Comparison of ENCODE assay signal across 20 cellular contexts in the genomic region with DNA sequence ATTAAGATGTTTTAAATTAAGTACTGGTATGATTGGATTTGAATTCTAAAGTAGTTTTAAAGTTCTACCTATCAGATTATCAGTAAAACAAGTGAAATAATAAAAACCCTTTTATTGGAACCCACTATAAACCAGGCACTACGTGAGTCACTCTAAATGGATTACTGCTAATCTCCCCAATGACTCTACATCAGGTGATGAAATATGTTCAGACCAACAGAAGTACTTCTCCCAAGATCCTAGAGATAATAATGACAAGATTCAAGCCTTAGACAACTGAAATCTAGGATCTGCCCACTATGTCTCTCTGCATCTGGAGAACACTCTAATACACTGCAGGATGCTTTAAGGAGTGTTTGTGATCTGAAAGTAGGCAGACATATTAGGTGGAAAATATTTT.
"Had no signal": no experiment of that assay in that cellular context is flagged by ENCODE, and none has a peak within 500 bp of the region (broad histone marks: within the 10 kb centered on the region; RNA-seq: fewer than 3 reads in every experiment).

No MANE protein-coding gene starts in this region.

- H3K27me3 ChIP-seq: neutrophil, ovary, right atrium auricular region, thyroid gland, upper lobe of right lung had no signal

- H3K4me3 ChIP-seq: ovary, prostate gland, right atrium auricular region, thyroid gland, upper lobe of right lung had no signal

- H3K36me3 ChIP-seq: neutrophil, ovary, prostate gland, right atrium auricular region, thyroid gland, upper lobe of right lung had no signal

- ATAC-seq: activated CD4-positive, alpha-beta T cell treated with anti-CD3 and anti-CD28 coated beads for 36 hours; left ventricle myocardium superior; natural killer cell treated with Interleukin-12 subunit alpha and Interleukin-12 subunit beta and Interleukin-15 and Interleukin-18, amount 100 ng/mL, for 72 hours; upper lobe of right lung had no signal

- H3K9me3 ChIP-seq: neutrophil, ovary, prostate gland, thyroid gland, upper lobe of right lung had no signal

- H3K27ac ChIP-seq: neutrophil, ovary, prostate gland, right atrium auricular region, thyroid gland, upper lobe of right lung had no signal

- DNase-seq: activated B cell treated with CpG ODN at 0.5 μM for 24 hours; activated CD4-positive, alpha-beta T cell treated with anti-CD3 and anti-CD28 coated beads for 36 hours; activated CD4-positive, alpha-beta T cell treated with anti-CD3 and anti-CD28 coated beads, Interleukin-2, amount 50 U/mL, for 48 hours; activated naive CD4-positive, alpha-beta T cell treated with anti-CD3 and anti-CD28 coated beads for 36 hours; activated naive CD8-positive, alpha-beta T cell treated with anti-CD3 and anti-CD28 coated beads, Interleukin-2, amount 10 ng/mL, durations not matched to agents 7 days and 5 days; activated T-cell treated with anti-CD3 and anti-CD28 coated beads, Interleukin-2, amount 50 U/mL, for 48 hours; amygdala; erythroblast; foreskin fibroblast; hypothalamus; left ventricle myocardium superior; ovary; stimulated activated CD4-positive, alpha-beta T cell treated with anti-CD3 and anti-CD28 coated beads, Interleukin-1b, Interleukin-23, amount 100 ng/mL, for 48 hours; substantia nigra; thyroid gland; upper lobe of right lung had no signal

- H3K4me1 ChIP-seq: prostate gland, right atrium auricular region, thyroid gland, upper lobe of right lung had no signal
